ENCODE assay signal across 28 cellular contexts in genomic region chr10:131117011-131117410, GRCh38.
"Had no signal": no experiment of that assay in that cellular context is flagged by ENCODE, and none has a peak within 500 bp of the region (broad histone marks: within the 10 kb centered on the region; RNA-seq: fewer than 3 reads in every experiment).

No MANE protein-coding gene starts in this region.

- H2AFZ ChIP-seq: hepatocyte had no signal

- H3K27ac ChIP-seq: ascending aorta, brain microvascular endothelial cell, epithelial cell of prostate, esophagus squamous epithelium, gastroesophageal sphincter, heart right ventricle, hepatocyte had no signal

- H3K4me3 ChIP-seq: ascending aorta, esophagus squamous epithelium, gastroesophageal sphincter, heart right ventricle, hepatocyte had no signal

- H3K79me2 ChIP-seq: hepatocyte had no signal

- H3K9me3 Mint-ChIP-seq: activated CD4-positive, alpha-beta memory T cell treated with anti-CD3 and anti-CD28 coated beads for 36 hours; activated CD4-positive, alpha-beta T cell treated with anti-CD3 and anti-CD28 coated beads, Interleukin-2, amount 10 ng/mL, durations not matched to agents 24 days and 14 days; activated naive CD4-positive, alpha-beta T cell treated with anti-CD3 and anti-CD28 coated beads for 36 hours; activated naive CD4-positive, alpha-beta T cell treated with anti-CD3 and anti-CD28 coated beads, Interleukin-2, amount 50 U/mL, for 24 hours; activated naive CD8-positive, alpha-beta T cell treated with anti-CD3 and anti-CD28 coated beads, Interleukin-2, amount 10 ng/mL, durations not matched to agents 7 days and 5 days; activated T-cell treated with anti-CD3 and anti-CD28 coated beads, Interleukin-2, amount 50 U/mL, for 24 hours; activated T-cell treated with anti-CD3 and anti-CD28 coated beads, Interleukin-2, amount 50 U/mL, for 72 hours; activated T-helper 17 cell treated with anti-CD3 and anti-CD28 coated beads, Interleukin-2, amount 50 U/mL, for 72 hours; central memory CD8-positive, alpha-beta T cell had no signal

- H3K27me3 Mint-ChIP-seq: activated CD4-positive, alpha-beta memory T cell treated with anti-CD3 and anti-CD28 coated beads for 36 hours; activated CD4-positive, alpha-beta T cell treated with anti-CD3 and anti-CD28 coated beads for 36 hours; activated CD4-positive, alpha-beta T cell treated with anti-CD3 and anti-CD28 coated beads, Interleukin-2, amount 10 ng/mL, durations not matched to agents 24 days and 14 days; activated naive CD4-positive, alpha-beta T cell treated with anti-CD3 and anti-CD28 coated beads, Interleukin-2, amount 50 U/mL, for 24 hours; activated naive CD8-positive, alpha-beta T cell treated with anti-CD3 and anti-CD28 coated beads, Interleukin-2, amount 10 ng/mL, durations not matched to agents 7 days and 5 days; activated T-cell treated with anti-CD3 and anti-CD28 coated beads, Interleukin-2, amount 50 U/mL, for 24 hours; activated T-helper 17 cell treated with anti-CD3 and anti-CD28 coated beads, Interleukin-2, amount 50 U/mL, for 72 hours; central memory CD8-positive, alpha-beta T cell had no signal

- H3K36me3 ChIP-seq: ascending aorta, brain microvascular endothelial cell, esophagus squamous epithelium, gastroesophageal sphincter, heart right ventricle had no signal

- H3K27me3 ChIP-seq: ascending aorta, brain microvascular endothelial cell, esophagus squamous epithelium, gastroesophageal sphincter, hepatocyte had no signal

- DNase-seq: activated CD4-positive, alpha-beta memory T cell treated with anti-CD3 and anti-CD28 coated beads for 36 hours; activated CD4-positive, alpha-beta T cell treated with anti-CD3 and anti-CD28 coated beads for 36 hours; activated CD4-positive, alpha-beta T cell treated with anti-CD3 and anti-CD28 coated beads, Interleukin-2, amount 10 ng/mL, durations not matched to agents 24 days and 14 days; activated CD4-positive, CD25-positive, alpha-beta regulatory T cell; activated CD4-positive, CD25-positive, alpha-beta regulatory T cell treated with anti-CD3 and anti-CD28 coated beads, Interleukin-2, amount 50 U/mL, for 72 hours; activated CD8-positive, alpha-beta memory T cell treated with anti-CD3 and anti-CD28 coated beads, Interleukin-2, amount 50 U/mL, for 48 hours; activated effector memory CD4-positive, alpha-beta T cell treated with Interleukin-2 at 50 U/mL for 16 hours; activated gamma-delta T cell treated with Interleukin-2 at 50 U/mL for 16 hours; activated naive CD4-positive, alpha-beta T cell treated with anti-CD3 and anti-CD28 coated beads for 36 hours; activated naive CD8-positive, alpha-beta T cell treated with anti-CD3 and anti-CD28 coated beads, Interleukin-2, amount 10 ng/mL, durations not matched to agents 7 days and 5 days; activated T-cell treated with anti-CD3 and anti-CD28 coated beads for 4 hours; activated T-cell treated with anti-CD3 and anti-CD28 coated beads, Interleukin-2, amount 50 U/mL, for 24 hours; activated T-cell treated with anti-CD3 and anti-CD28 coated beads, Interleukin-2, amount 50 U/mL, for 72 hours; brain microvascular endothelial cell; cortex of kidney; dermis blood vessel endothelial cell; effector CD4-positive, alpha-beta T cell; esophagus squamous epithelium; foreskin melanocyte; heart right ventricle; T-helper 2 cell had no signal

- ATAC-seq: activated CD4-positive, alpha-beta T cell treated with anti-CD3 and anti-CD28 coated beads for 36 hours; activated T-cell treated with anti-CD3 and anti-CD28 coated beads, Interleukin-2, amount 50 U/mL, for 72 hours; gastroesophageal sphincter; heart right ventricle had no signal

- H3K4me1 ChIP-seq: ascending aorta, esophagus squamous epithelium, gastroesophageal sphincter, heart right ventricle had no signal

- H3K4me3 Mint-ChIP-seq: activated CD4-positive, alpha-beta memory T cell treated with anti-CD3 and anti-CD28 coated beads for 36 hours; activated CD4-positive, alpha-beta T cell treated with anti-CD3 and anti-CD28 coated beads for 36 hours; activated CD4-positive, alpha-beta T cell treated with anti-CD3 and anti-CD28 coated beads, Interleukin-2, amount 10 ng/mL, durations not matched to agents 24 days and 14 days; activated naive CD4-positive, alpha-beta T cell treated with anti-CD3 and anti-CD28 coated beads for 36 hours; activated naive CD4-positive, alpha-beta T cell treated with anti-CD3 and anti-CD28 coated beads, Interleukin-2, amount 50 U/mL, for 24 hours; activated naive CD8-positive, alpha-beta T cell treated with anti-CD3 and anti-CD28 coated beads, Interleukin-2, amount 10 ng/mL, durations not matched to agents 7 days and 5 days; activated T-cell treated with anti-CD3 and anti-CD28 coated beads, Interleukin-2, amount 50 U/mL, for 24 hours; activated T-cell treated with anti-CD3 and anti-CD28 coated beads, Interleukin-2, amount 50 U/mL, for 72 hours; activated T-helper 17 cell treated with anti-CD3 and anti-CD28 coated beads, Interleukin-2, amount 50 U/mL, for 72 hours; central memory CD8-positive, alpha-beta T cell had no signal

- H3K36me3 Mint-ChIP-seq: activated CD4-positive, alpha-beta memory T cell treated with anti-CD3 and anti-CD28 coated beads for 36 hours; activated naive CD4-positive, alpha-beta T cell treated with anti-CD3 and anti-CD28 coated beads, Interleukin-2, amount 50 U/mL, for 24 hours; activated naive CD8-positive, alpha-beta T cell treated with anti-CD3 and anti-CD28 coated beads, Interleukin-2, amount 10 ng/mL, durations not matched to agents 7 days and 5 days had no signal

- H3K4me2 ChIP-seq: hepatocyte had no signal

- H3K9me3 ChIP-seq: ascending aorta, esophagus squamous epithelium, heart right ventricle had no signal

- H3K4me1 Mint-ChIP-seq: activated CD4-positive, alpha-beta T cell treated with anti-CD3 and anti-CD28 coated beads for 36 hours; activated CD4-positive, alpha-beta T cell treated with anti-CD3 and anti-CD28 coated beads, Interleukin-2, amount 10 ng/mL, durations not matched to agents 24 days and 14 days; activated naive CD4-positive, alpha-beta T cell treated with anti-CD3 and anti-CD28 coated beads, Interleukin-2, amount 50 U/mL, for 24 hours; activated naive CD8-positive, alpha-beta T cell treated with anti-CD3 and anti-CD28 coated beads, Interleukin-2, amount 10 ng/mL, durations not matched to agents 7 days and 5 days; activated T-helper 17 cell treated with anti-CD3 and anti-CD28 coated beads, Interleukin-2, amount 50 U/mL, for 72 hours; central memory CD8-positive, alpha-beta T cell had no signal

- H3K27ac Mint-ChIP-seq: activated CD4-positive, alpha-beta memory T cell treated with anti-CD3 and anti-CD28 coated beads for 36 hours; activated CD4-positive, alpha-beta T cell treated with anti-CD3 and anti-CD28 coated beads for 36 hours; activated CD4-positive, alpha-beta T cell treated with anti-CD3 and anti-CD28 coated beads, Interleukin-2, amount 10 ng/mL, durations not matched to agents 24 days and 14 days; activated naive CD4-positive, alpha-beta T cell treated with anti-CD3 and anti-CD28 coated beads for 36 hours; activated naive CD4-positive, alpha-beta T cell treated with anti-CD3 and anti-CD28 coated beads, Interleukin-2, amount 50 U/mL, for 24 hours; activated naive CD8-positive, alpha-beta T cell treated with anti-CD3 and anti-CD28 coated beads, Interleukin-2, amount 10 ng/mL, durations not matched to agents 7 days and 5 days; activated T-cell treated with anti-CD3 and anti-CD28 coated beads, Interleukin-2, amount 50 U/mL, for 24 hours; activated T-cell treated with anti-CD3 and anti-CD28 coated beads, Interleukin-2, amount 50 U/mL, for 72 hours; activated T-helper 17 cell treated with anti-CD3 and anti-CD28 coated beads, Interleukin-2, amount 50 U/mL, for 72 hours had no signal
